1 cellular context compared by ENCODE assay signal in genomic region chr16:50459681-50460080, GRCh38.
TF ChIP-seq lines count a peak whose summit lies in the region.

No MANE protein-coding gene starts in this region.

TF ChIP-seq in H1, 55 proteins besides CTCF, POLR2A, EP300 and RAD21 (continued from another document):
- TF ChIP-seq, protein P1, sequence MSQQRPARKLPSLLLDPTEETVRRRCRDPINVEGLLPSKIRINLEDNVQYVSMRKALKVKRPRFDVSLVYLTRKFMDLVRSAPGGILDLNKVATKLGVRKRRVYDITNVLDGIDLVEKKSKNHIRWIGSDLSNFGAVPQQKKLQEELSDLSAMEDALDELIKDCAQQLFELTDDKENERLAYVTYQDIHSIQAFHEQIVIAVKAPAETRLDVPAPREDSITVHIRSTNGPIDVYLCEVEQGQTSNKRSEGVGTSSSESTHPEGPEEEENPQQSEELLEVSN (IDR thresholded peaks at IDR 0.05) = no peak
- TF ChIP-seq SIX5 (IDR thresholded peaks at IDR 0.05; ENCODE audit: low read depth, low read length) (no peak), ATF3 (IDR thresholded peaks at IDR 0.05; ENCODE audit: insufficient read depth, low read depth, low read length) (no peak), CHD7 (IDR thresholded peaks at IDR 0.05; ENCODE audit: insufficient replicate concordance, low read length) (no peak), JUN (IDR thresholded peaks at IDR 0.05; ENCODE audit: low read depth, low read length) (no peak), CBX8 (IDR thresholded peaks at IDR 0.05; ENCODE audit: borderline replicate concordance, low read depth, low read length) (no peak), TCF12 (IDR thresholded peaks at IDR 0.05; ENCODE audit: low read depth, low read length) (no peak), EGR1 (IDR thresholded peaks at IDR 0.05; ENCODE audit: borderline replicate concordance, low read depth, low read length) (no peak), GTF2F1 (IDR thresholded peaks at IDR 0.05; ENCODE audit: borderline replicate concordance, low read depth, low read length) (no peak), POU5F1 (IDR thresholded peaks at IDR 0.05; ENCODE audit: low read depth, low read length) (no peak), USF2 (IDR thresholded peaks at IDR 0.05; ENCODE audit: low read length) (no peak)
